In the genomic region with DNA sequence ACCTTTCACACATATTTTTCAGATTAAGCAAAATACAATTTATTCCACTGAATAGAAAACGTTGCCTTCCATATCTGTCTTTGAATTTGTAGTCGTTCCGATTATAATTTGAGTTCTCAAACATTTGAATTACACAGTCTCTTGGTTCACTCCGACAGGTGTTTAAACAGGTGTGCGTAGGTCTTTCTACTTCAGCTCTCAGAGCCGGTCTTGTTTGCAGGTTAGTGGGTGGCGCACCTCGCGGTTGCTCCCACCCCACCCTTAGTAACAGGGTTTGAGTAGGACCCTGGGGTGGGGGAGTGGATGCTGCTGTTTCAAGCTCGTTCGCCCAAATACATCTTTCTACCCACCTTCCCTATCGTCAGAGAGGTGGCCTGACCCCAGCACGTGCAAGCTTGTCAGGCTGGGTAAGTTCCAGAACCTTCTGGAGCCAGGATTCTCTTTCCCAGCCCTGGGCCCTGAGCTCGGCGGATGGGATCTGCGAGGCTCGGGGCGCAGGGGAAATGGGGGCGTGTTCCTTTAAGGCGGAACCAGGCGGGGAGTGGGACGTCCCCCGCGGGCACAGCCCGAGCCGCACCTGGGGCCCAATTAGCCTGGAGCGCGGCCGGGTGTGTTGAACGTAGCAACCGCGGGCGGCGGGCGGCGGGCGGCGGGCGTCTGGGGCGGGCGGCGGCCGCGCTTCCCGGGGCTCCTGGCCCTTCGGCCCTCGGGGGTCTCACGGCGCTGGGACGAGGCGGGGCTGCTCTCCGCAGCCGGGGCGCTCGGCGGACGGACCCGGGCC, we compare ENCODE assay signal across 8 cellular contexts. TPM values are rescaled to one million over a fixed set of nuclear protein-coding genes. Genes with fewer than 3 reads are reported as not detected.
DNase-seq lines count a peak whose midpoint lies in the region; TF ChIP-seq lines count a peak whose summit lies in the region.

A gene (plus strand): TSS at position 591 of the 781 bp plus-strand sequence.

- no peak within 1 kb of the TSS for H3K27ac ChIP-seq in H9 (ENCODE audit: insufficient read length, low read depth, low read length)
- H3K27ac ChIP-seq in ovary: peak within 1 kb of the TSS in 1 of 2 donors; percentile 57

- no peak within 1 kb of the TSS; a peak in 1 of 7 replicates for H3K27ac Mint-ChIP-seq in H9
- H3K27ac Mint-ChIP-seq in glutamatergic neuron (ENCODE audit: unreplicated experiment): peak within 1 kb of the TSS; percentile 81
- peak within 1 kb of the TSS; percentile 90 for H3K27ac Mint-ChIP-seq in type B pancreatic cell

- DNase-seq in GM06990 (ENCODE audit: extremely low read depth, insufficient read length): peak; percentile 49
- DNase-seq in H9: peak; percentile 56
- DNase-seq in NCI-H2107 treated with DMSO at 0.1 percent for 48 hours (lab: John Stamatoyannopoulos, UW; ENCODE audit: unreplicated experiment): peak; percentile 12
- DNase-seq in activated T-helper 1 cell treated with Interleukin-2 at 50 U/mL for 16 hours (ENCODE audit: low read depth): peak; percentile 4
- peak; percentile 59 for DNase-seq in glutamatergic neuron
- peak in 4 of 5 donors; percentile 51 to 68 (median 58) for DNase-seq in ovary
- no peak for DNase-seq in type B pancreatic cell (ENCODE audit: extremely low spot score, unreplicated experiment)
- no peak for DNase-seq in HCEC 1CT

- no peak within 1 kb of the TSS for H3T11ph ChIP-seq in H9 (ENCODE audit: low read length)

- no peak within 1 kb of the TSS for H4K91ac ChIP-seq in H9 (ENCODE audit: insufficient read length, low read depth, low read length)

- peaks cover 12% of the 10 kb centered on the region for H3K23me2 ChIP-seq in H9 (ENCODE audit: insufficient read length, low read depth, low read length, poor library complexity, severe bottlenecking)

- intact Hi-C loops in ovary (cut with DNase I): no loop called here

- no peak within 1 kb of the TSS for H2BK5ac ChIP-seq in H9 (ENCODE audit: insufficient read length, low read length)

- peak within 1 kb of the TSS; percentile 69; the same call in 1 of the 2 replicates for H3K14ac ChIP-seq in H9 (ENCODE audit: insufficient read depth, low read length)

- peaks cover 50% of the 10 kb centered on the region for H3K27me3 Mint-ChIP-seq in H9 (ENCODE audit: low read depth)
- H3K27me3 Mint-ChIP-seq in glutamatergic neuron (ENCODE audit: unreplicated experiment): peaks cover 20% of the 10 kb centered on the region
- H3K27me3 Mint-ChIP-seq in type B pancreatic cell: peaks cover 44% of the 10 kb centered on the region

- H3K4me3 Mint-ChIP-seq in H9: peak within 1 kb of the TSS; percentile 71 to 86
- H3K4me3 Mint-ChIP-seq in glutamatergic neuron (ENCODE audit: unreplicated experiment): peak within 1 kb of the TSS; percentile 92
- H3K4me3 Mint-ChIP-seq in type B pancreatic cell: peak within 1 kb of the TSS; percentile 91

- TF ChIP-seq POLR2A in ovary (IDR thresholded peaks at IDR 0.05): no peak

- H3K4me1 Mint-ChIP-seq in H9 (peaks cover 22 to 28% of the 10 kb centered on the region in 2 experiments), glutamatergic neuron (ENCODE audit: low read depth, unreplicated experiment) (peaks cover 5% of the 10 kb centered on the region), type B pancreatic cell (ENCODE audit: unreplicated experiment) (peaks cover 19% of the 10 kb centered on the region)

- no CpG with 5 or more reads among the region's 58 CpGs for WGBS in H9 (ENCODE audit: extremely low coverage, insufficient read length, low lambda C conversion rate)
- 13 to 49% (median 14%) methylated on average over 15 to 55 of the region's 58 CpGs for WGBS in ovary, 3 donors

- H3K9me3 ChIP-seq in H9 (ENCODE audit: control insufficient read depth, low read depth, low read length) (no peaks in the 10 kb centered on the region), ovary (no peaks in the 10 kb centered on the region)

- H3K36me3 Mint-ChIP-seq in H9 (ENCODE audit: insufficient read depth in 1 of 3, low read depth in 3 of 3) (peaks cover 0 to 6% (median 6%) of the 10 kb centered on the region in 3 experiments; a peak in 2 of 7 replicates), glutamatergic neuron (ENCODE audit: unreplicated experiment) (peaks cover 5% of the 10 kb centered on the region), type B pancreatic cell (peaks cover 4% of the 10 kb centered on the region)

- no peaks in the 10 kb centered on the region for H3K79me2 ChIP-seq in H9 (ENCODE audit: insufficient read depth, low read length)

- peaks cover 3% of the 10 kb centered on the region for H3K27me3 ChIP-seq in GM06990 (replicated peaks; ENCODE audit: control insufficient read depth, insufficient read depth, low read length)
- H3K27me3 ChIP-seq in H9 (ENCODE audit: insufficient read depth, low read length): no peaks in the 10 kb centered on the region; the same call in 1 of the 2 replicates
- no peaks in the 10 kb centered on the region for H3K27me3 ChIP-seq in ovary

- no peak within 1 kb of the TSS for H2BK120ac ChIP-seq in H9 (ENCODE audit: low read depth, low read length, poor library complexity, severe bottlenecking)

- H4K8ac ChIP-seq in H9 (replicated peaks; ENCODE audit: insufficient read length, low read depth, low read length): no peak within 1 kb of the TSS

- H3K4me2 ChIP-seq in H9 (ENCODE audit: insufficient read depth, insufficient read length, low read length): peak within 1 kb of the TSS; percentile 52

- peaks cover 3 to 8% of the 10 kb centered on the region in 2 experiments; a peak in 3 of 5 replicates for H3K9me3 Mint-ChIP-seq in H9
- peaks cover 7% of the 10 kb centered on the region for H3K9me3 Mint-ChIP-seq in glutamatergic neuron (ENCODE audit: unreplicated experiment)
- H3K9me3 Mint-ChIP-seq in type B pancreatic cell: peaks cover 5% of the 10 kb centered on the region

- TF ChIP-seq CTCF in GM06990 (IDR thresholded peaks at IDR 0.05; ENCODE audit: insufficient read depth, low read length, poor library complexity, severe bottlenecking) (no peak), H9 (conservative IDR thresholded peaks at IDR 0.05) (no peak), glutamatergic neuron (IDR thresholded peaks at IDR 0.05; ENCODE audit: partially characterized antibody, unreplicated experiment) (no peak), ovary (IDR thresholded peaks at IDR 0.05) (no peak), type B pancreatic cell (conservative IDR thresholded peaks at IDR 0.05) (no peak)

- no peaks in the 10 kb centered on the region for H3K79me1 ChIP-seq in H9 (ENCODE audit: insufficient read depth, low read depth, low read length, poor library complexity, severe bottlenecking)

- H2AFZ ChIP-seq in H9 (ENCODE audit: low read length): no peak within 1 kb of the TSS

- no peak within 1 kb of the TSS for H3K9ac ChIP-seq in H9 (ENCODE audit: extremely low read depth, insufficient read length, low read length)

- H2BK20ac ChIP-seq in H9 (ENCODE audit: low read depth, low read length, poor library complexity, severe bottlenecking): no peak within 1 kb of the TSS

- H3K4ac ChIP-seq in H9 (ENCODE audit: low read depth, low read length): no peak within 1 kb of the TSS

- TF ChIP-seq EP300 in ovary (IDR thresholded peaks at IDR 0.05): no peak

- no peaks in the 10 kb centered on the region for H3K36me3 ChIP-seq in GM06990 (ENCODE audit: control insufficient read depth, insufficient read depth, low read length)
- no peaks in the 10 kb centered on the region for H3K36me3 ChIP-seq in ovary

- no peak within 1 kb of the TSS for H4K5ac ChIP-seq in H9 (ENCODE audit: insufficient read length, low read depth, low read length)

- no peak within 1 kb of the TSS for H2AK5ac ChIP-seq in H9 (ENCODE audit: insufficient read length, low read length)

- no peaks in the 10 kb centered on the region; the same call in 1 of the 2 replicates for H3K4me1 ChIP-seq in H9 (ENCODE audit: insufficient read depth, low read length)
- H3K4me1 ChIP-seq in ovary (ENCODE audit: insufficient read depth): no peaks in the 10 kb centered on the region

- H3K56ac ChIP-seq in H9 (ENCODE audit: insufficient read length, low read depth, low read length): no peak within 1 kb of the TSS

- H3K23ac ChIP-seq in H9 (ENCODE audit: insufficient read length, low read depth, low read length): no peak within 1 kb of the TSS

- peaks cover 2% of the 10 kb centered on the region for H4K20me1 ChIP-seq in H9 (ENCODE audit: control insufficient read depth, insufficient read depth, insufficient read length)

- H2BK15ac ChIP-seq in H9 (ENCODE audit: low read depth, low read length): no peak within 1 kb of the TSS

- H3K4me3 ChIP-seq in GM06990 (replicated peaks; ENCODE audit: low read depth, low read length) (peak within 1 kb of the TSS; percentile 48), ovary (peak within 1 kb of the TSS; percentile 53)

- no peak within 1 kb of the TSS for H2BK12ac ChIP-seq in H9 (ENCODE audit: insufficient read length, low read depth, low read length)

- peak within 1 kb of the TSS; percentile 15 for H3K18ac ChIP-seq in H9 (ENCODE audit: insufficient read length, low read depth, low read length)

RNA-seq across cellular contexts. Expression of the gene that starts here (rescaled TPM):
- total RNA-seq in H9 (2021) (5.9 and 6.6 TPM in 2 replicates), glutamatergic neuron (ENCODE audit: unreplicated experiment) (6.8 TPM), ovary (10 to 100 TPM in 5 of 7 donors, 1 to 10 TPM in 2; 6.4 to 14.6 (median 12.7) TPM), type B pancreatic cell (ENCODE audit: low replicate concordance) (9.3 and 9.9 TPM in 2 replicates)
- 10 to 100 TPM in 1 of 2 donors, 1 to 10 TPM in 1; 9.4 to 16.1 TPM for polyA plus RNA-seq in ovary

Comparison
In these comparisons a context has a peak if more than half of its experiments do, and no peak if none do; other contexts are left out.
1. DNase-seq: peak in GM06990 (single experiment), H9 (single experiment), NCI-H2107 treated with DMSO at 0.1 percent for 48 hours (single experiment), activated T-helper 1 cell treated with Interleukin-2 at 50 U/mL for 16 hours (single experiment), glutamatergic neuron (single experiment) and ovary (4 of 5); none in type B pancreatic cell (single experiment) and HCEC 1CT (single experiment).
2. H3K27ac Mint-ChIP-seq: peak in glutamatergic neuron (single experiment) and type B pancreatic cell (single experiment); none in H9 (0 of 3).
3. Peak in every context shown above with its lines, with median percentiles within 50 percentile points of each other: H3K4me3 Mint-ChIP-seq.